8 cellular contexts compared by ENCODE assay signal in genomic region chr19:51259348-51260245, GRCh38. TPM values are rescaled to one million over a fixed set of nuclear protein-coding genes. Genes with fewer than 3 reads are reported as not detected.
A peak's percentile ranks its signal among the peaks of the same experiment; 100 is the strongest.
DNase-seq lines count a peak whose midpoint lies in the region; ATAC-seq and TF ChIP-seq lines count a peak whose summit lies in the region.

No MANE protein-coding gene starts in this region.

- 33% methylated on average over 5 of the region's 5 CpGs for WGBS in mammary epithelial cell (ENCODE audit: low coverage, missing lambda C conversion rate)

- CTCF ChIA-PET in Calu3 (lab: Charles Lee): interaction anchor here (0.5 to 1.5 kb wide), 17 partner anchors 10 to 401 kb away, joined by 3 to 21 read pairs (median 3); no protein-coding TSS in a partner anchor
- CTCF ChIA-PET in mammary epithelial cell (lab: Charles Lee; ENCODE audit: low non-redundant PET): interaction anchor here (0.7 kb wide), 1 partner anchor 1210 kb away, joined by 4 read pairs; no protein-coding TSS in a partner anchor

- intact Hi-C loops in Calu3 (cut with micrococcal nuclease; ENCODE audit: unreplicated experiment) (loop anchor here (1.0 kb wide), 2 partner anchors 64 to 101 kb away; no protein-coding TSS in a partner anchor), mammary epithelial cell (cut with micrococcal nuclease) (loop anchor here (1.0 to 10.0 kb wide), 2 partner anchors 101 to 235 kb away; partner anchors contain the start of gene KLK11)

- no peaks in the 10 kb centered on the region for H3K4me1 ChIP-seq in mammary epithelial cell (ENCODE audit: insufficient read depth, low read length)

- H3K79me2 ChIP-seq in mammary epithelial cell (ENCODE audit: insufficient read depth, low read length): no peaks in the 10 kb centered on the region

- no peak overlapping the region for H3K27ac Mint-ChIP-seq in Calu3 (ENCODE audit: unreplicated experiment)
- no peak overlapping the region for H3K27ac Mint-ChIP-seq in mesothelial cell of epicardium

- no peaks in the 10 kb centered on the region for H3K36me3 Mint-ChIP-seq in Calu3 (ENCODE audit: insufficient read depth, unreplicated experiment)
- no peaks in the 10 kb centered on the region for H3K36me3 Mint-ChIP-seq in mesothelial cell of epicardium

- no peak overlapping the region for H3K27ac ChIP-seq in mammary epithelial cell (ENCODE audit: insufficient read depth, low read depth, low read length)

- H3K9me3 Mint-ChIP-seq in Calu3 (ENCODE audit: low read depth, unreplicated experiment): no peaks in the 10 kb centered on the region
- no peaks in the 10 kb centered on the region for H3K9me3 Mint-ChIP-seq in mesothelial cell of epicardium

- DNase-seq in Calu3 (peak; percentile 75), HFF-Myc (ENCODE audit: extremely low read depth, low read depth) (no peak), mammary epithelial cell (peak; percentile 24), mesothelial cell of epicardium (ENCODE audit: low spot score in 2 of 2, unreplicated experiment in 2 of 2) (no peak), NCI-H345 (lab: John Stamatoyannopoulos, UW) (no peak), T1000 (lab: John Stamatoyannopoulos, UW) (no peak), DMS153 (lab: John Stamatoyannopoulos, UW) (no peak)

- H3K4me2 ChIP-seq in mammary epithelial cell (ENCODE audit: insufficient read depth, low read depth, low read length): no peak overlapping the region

- no peak overlapping the region for H2AFZ ChIP-seq in mammary epithelial cell (ENCODE audit: low read depth, low read length)

- no peaks in the 10 kb centered on the region for H4K20me1 ChIP-seq in mammary epithelial cell (ENCODE audit: insufficient read depth, low read length)

- no peak overlapping the region for H3K9ac ChIP-seq in mammary epithelial cell (ENCODE audit: insufficient read depth, low read length)

- dilution Hi-C loops in mammary epithelial cell (cut with HindIII; ENCODE audit: low sequenced_read_pairs): loop anchor here (5.0 kb wide), 1 partner anchor 47 kb away; no protein-coding TSS in a partner anchor

- peak; percentile 75 for TF ChIP-seq CTCF in Calu3 (IDR thresholded peaks at IDR 0.05; ENCODE audit: unreplicated experiment)
- peak; percentile 58 for TF ChIP-seq CTCF in HFF-Myc (IDR thresholded peaks at IDR 0.05; ENCODE audit: low read depth, low read length, missing control alignments)
- peak; percentile 80 to 83 for TF ChIP-seq CTCF in mammary epithelial cell (conservative IDR thresholded peaks at IDR 0.05 in 1 of 2, IDR thresholded peaks at IDR 0.05 in 1 of 2; ENCODE audit: extremely low read depth in 1 of 2, insufficient read depth in 1 of 2, low read depth in 1 of 2, low read length in 2 of 2)
- peak; percentile 38 for TF ChIP-seq CTCF in mesothelial cell of epicardium (IDR thresholded peaks at IDR 0.05; ENCODE audit: unreplicated experiment)

- H3K36me3 ChIP-seq in mammary epithelial cell (ENCODE audit: insufficient read depth, low read length): no peaks in the 10 kb centered on the region

- in situ Hi-C loops in mammary epithelial cell (cut with MboI; ENCODE audit: low sequenced_read_pairs in 2 of 2): no loop called here

- BruUV-seq in Calu3 (replicated peaks; lab: Mats Ljungman, UMichigan) (no TSS peak), mammary epithelial cell (replicated peaks; lab: Mats Ljungman, UMichigan) (no TSS peak)

- H3K4me1 Mint-ChIP-seq in Calu3 (ENCODE audit: low read depth, unreplicated experiment): no peaks in the 10 kb centered on the region
- H3K4me1 Mint-ChIP-seq in mesothelial cell of epicardium: no peaks in the 10 kb centered on the region

- H3K27me3 ChIP-seq in mammary epithelial cell (ENCODE audit: insufficient read depth, low read length): no peaks in the 10 kb centered on the region

- ATAC-seq in SK-N-SH treated with all-trans-retinoic acid at 6 μM for 48 hours: peak; percentile 75

- no peaks in the 10 kb centered on the region for H3K9me3 ChIP-seq in mammary epithelial cell (replicated peaks; ENCODE audit: insufficient read depth, low read length)

- H3K4me3 ChIP-seq in HFF-Myc (replicated peaks; ENCODE audit: low read depth, low read length) (no peak overlapping the region), mammary epithelial cell (replicated peaks in 1 of 3; ENCODE audit: insufficient read depth in 1 of 3, low read depth in 2 of 3, low read length in 3 of 3) (no peak overlapping the region)

- H3K27me3 Mint-ChIP-seq in Calu3 (ENCODE audit: unreplicated experiment): peaks cover 64% of the 10 kb centered on the region
- peaks cover 23% of the 10 kb centered on the region for H3K27me3 Mint-ChIP-seq in mesothelial cell of epicardium (ENCODE audit: low read depth)

- H3K4me3 Mint-ChIP-seq in Calu3 (ENCODE audit: low read depth, unreplicated experiment) (no peak overlapping the region), mesothelial cell of epicardium (no peak overlapping the region)

TF ChIP-seq in SK-N-SH treated with all-trans-retinoic acid at 6 μM for 48 hours, 23 proteins besides CTCF, POLR2A, EP300 and RAD21 (continues in another document):
- TF ChIP-seq OSR1 (CRISPR knock-in tag; IDR thresholded peaks at IDR 0.05) (no peak), ZFP30 (CRISPR knock-in tag; IDR thresholded peaks at IDR 0.05) (no peak), RARB (CRISPR knock-in tag; IDR thresholded peaks at IDR 0.05) (no peak), TCF4 (CRISPR knock-in tag; IDR thresholded peaks at IDR 0.05; ENCODE audit: borderline replicate concordance) (no peak), ZFP3 (CRISPR knock-in tag; IDR thresholded peaks at IDR 0.05) (no peak), TSHZ2 (CRISPR knock-in tag; IDR thresholded peaks at IDR 0.05) (no peak), ZNF565 (CRISPR knock-in tag; conservative IDR thresholded peaks at IDR 0.05; ENCODE audit: low read depth) (no peak), SNAI2 (CRISPR knock-in tag; IDR thresholded peaks at IDR 0.05) (no peak), ZNF8 (CRISPR knock-in tag; IDR thresholded peaks at IDR 0.05) (no peak), CSDC2 (CRISPR knock-in tag; IDR thresholded peaks at IDR 0.05) (no peak), BACH2 (CRISPR knock-in tag; IDR thresholded peaks at IDR 0.05; ENCODE audit: borderline replicate concordance) (no peak), ARNTL (CRISPR knock-in tag; IDR thresholded peaks at IDR 0.05; ENCODE audit: borderline replicate concordance, low read depth) (no peak)
- TF ChIP-seq, protein P1, sequence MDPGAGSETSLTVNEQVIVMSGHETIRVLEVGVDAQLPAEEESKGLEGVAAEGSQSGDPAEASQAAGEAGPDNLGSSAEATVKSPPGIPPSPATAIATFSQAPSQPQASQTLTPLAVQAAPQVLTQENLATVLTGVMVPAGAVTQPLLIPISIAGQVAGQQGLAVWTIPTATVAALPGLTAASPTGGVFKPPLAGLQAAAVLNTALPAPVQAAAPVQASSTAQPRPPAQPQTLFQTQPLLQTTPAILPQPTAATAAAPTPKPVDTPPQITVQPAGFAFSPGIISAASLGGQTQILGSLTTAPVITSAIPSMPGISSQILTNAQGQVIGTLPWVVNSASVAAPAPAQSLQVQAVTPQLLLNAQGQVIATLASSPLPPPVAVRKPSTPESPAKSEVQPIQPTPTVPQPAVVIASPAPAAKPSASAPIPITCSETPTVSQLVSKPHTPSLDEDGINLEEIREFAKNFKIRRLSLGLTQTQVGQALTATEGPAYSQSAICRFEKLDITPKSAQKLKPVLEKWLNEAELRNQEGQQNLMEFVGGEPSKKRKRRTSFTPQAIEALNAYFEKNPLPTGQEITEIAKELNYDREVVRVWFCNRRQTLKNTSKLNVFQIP (CRISPR knock-in tag; IDR thresholded peaks at IDR 0.05; ENCODE audit: borderline replicate concordance, low read depth): no peak
- TF ChIP-seq, protein P2, sequence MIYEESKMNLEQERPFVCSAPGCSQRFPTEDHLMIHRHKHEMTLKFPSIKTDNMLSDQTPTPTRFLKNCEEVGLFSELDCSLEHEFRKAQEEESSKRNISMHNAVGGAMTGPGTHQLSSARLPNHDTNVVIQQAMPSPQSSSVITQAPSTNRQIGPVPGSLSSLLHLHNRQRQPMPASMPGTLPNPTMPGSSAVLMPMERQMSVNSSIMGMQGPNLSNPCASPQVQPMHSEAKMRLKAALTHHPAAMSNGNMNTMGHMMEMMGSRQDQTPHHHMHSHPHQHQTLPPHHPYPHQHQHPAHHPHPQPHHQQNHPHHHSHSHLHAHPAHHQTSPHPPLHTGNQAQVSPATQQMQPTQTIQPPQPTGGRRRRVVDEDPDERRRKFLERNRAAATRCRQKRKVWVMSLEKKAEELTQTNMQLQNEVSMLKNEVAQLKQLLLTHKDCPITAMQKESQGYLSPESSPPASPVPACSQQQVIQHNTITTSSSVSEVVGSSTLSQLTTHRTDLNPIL (CRISPR knock-in tag; IDR thresholded peaks at IDR 0.05; ENCODE audit: low read depth): no peak

RNA-seq across cellular contexts. Expression of gene SIGLECL1, which starts 8.7 kb away (rescaled TPM):
- total RNA-seq in Calu3 (2022) (not detected in 2 replicates), mammary epithelial cell (not detected), mesothelial cell of epicardium (not detected in 3 replicates)
- polyA plus RNA-seq in mammary epithelial cell: not detected
- polyA minus RNA-seq in mammary epithelial cell: not detected

RNA-seq across cellular contexts. Expression of gene CD33, which starts 34.7 kb away (rescaled TPM):
- total RNA-seq in Calu3 (2022) (not detected in 2 replicates), mammary epithelial cell (not detected), mesothelial cell of epicardium (not detected in 3 replicates)
- 0.03 TPM for polyA plus RNA-seq in mammary epithelial cell
- not detected for polyA minus RNA-seq in mammary epithelial cell

RNA-seq across cellular contexts. Expression of gene IGLON5, which starts 51.8 kb away (rescaled TPM):
- total RNA-seq in Calu3 (2022) (not detected in 2 replicates), mammary epithelial cell (not detected), mesothelial cell of epicardium (24.9 to 25.9 TPM (median 25.1 TPM) in 3 replicates)
- not detected for polyA plus RNA-seq in mammary epithelial cell
- not detected for polyA minus RNA-seq in mammary epithelial cell

Comparison
In these comparisons a context has a peak if more than half of its experiments do, and no peak if none do; other contexts are left out.
1. DNase-seq: peak in Calu3 (single experiment) and mammary epithelial cell (single experiment); none in HFF-Myc (single experiment), mesothelial cell of epicardium (0 of 2), NCI-H345 (single experiment), T1000 (single experiment) and DMS153 (single experiment).
2. RNA of gene IGLON5, which starts 51.8 kb away (total RNA-seq): 24.9 to 25.9 TPM in mesothelial cell of epicardium; not detected in Calu3 and not detected in mammary epithelial cell; every median in the first group is over 10 times any median in the second.
3. Peak in every context shown above with its lines, with median percentiles within 50 percentile points of each other: CTCF ChIP-seq.